25 cellular contexts compared by ENCODE assay signal in genomic region chr6:9044426-9044825, GRCh38.
"Had no signal": no experiment of that assay in that cellular context is flagged by ENCODE, and none has a peak within 500 bp of the region (broad histone marks: within the 10 kb centered on the region; RNA-seq: fewer than 3 reads in every experiment).

No MANE protein-coding gene starts in this region.

- DNase-seq: activated B cell treated with CpG ODN at 0.5 μM for 24 hours; activated CD4-positive, alpha-beta T cell treated with anti-CD3 and anti-CD28 coated beads for 48 hours; activated CD4-positive, alpha-beta T cell treated with anti-CD3 and anti-CD28 coated beads, Interleukin-2, amount 50 U/mL, for 1 hour; activated CD4-positive, alpha-beta T cell treated with anti-CD3 and anti-CD28 coated beads, Interleukin-2, amount 50 U/mL, for 48 hours; activated CD8-positive, alpha-beta memory T cell treated with anti-CD3 and anti-CD28 coated beads for 24 hours; activated CD8-positive, alpha-beta T cell treated with anti-CD3 and anti-CD28 coated beads for 36 hours; activated effector memory CD4-positive, alpha-beta T cell treated with Interleukin-2 at 50 U/mL for 16 hours; activated gamma-delta T cell treated with Interleukin-2 at 50 U/mL for 16 hours; activated naive CD4-positive, alpha-beta T cell treated with anti-CD3 and anti-CD28 coated beads, Interleukin-2, amount 50 U/mL, for 16 hours; activated naive CD4-positive, alpha-beta T cell treated with Interleukin-2 at 50 U/mL for 16 hours; activated T-cell treated with anti-CD3 and anti-CD28 coated beads, Interleukin-2, amount 50 U/mL, for 4 hours; amniotic stem cell; anterior cingulate cortex; brain microvascular endothelial cell; dorsolateral prefrontal cortex; effector memory CD4-positive, alpha-beta T cell; endodermal cell; foreskin fibroblast; head of caudate nucleus; T1000; WERI-Rb-1 had no signal

- H3K36me3 ChIP-seq: brain microvascular endothelial cell, WERI-Rb-1 had no signal

- H3K27ac ChIP-seq: brain microvascular endothelial cell, coronary artery, dorsolateral prefrontal cortex, WERI-Rb-1 had no signal

- H3K4me3 ChIP-seq: coronary artery, dorsolateral prefrontal cortex had no signal

- H3K27me3 ChIP-seq: brain microvascular endothelial cell, dorsolateral prefrontal cortex had no signal

- ATAC-seq: activated CD4-positive, CD25-positive, alpha-beta regulatory T cell treated with anti-CD3 and anti-CD28 coated beads, Interleukin-2, amount 50 U/mL, for 24 hours; activated CD8-positive, alpha-beta T cell treated with anti-CD3 and anti-CD28 coated beads for 36 hours; activated T-cell treated with anti-CD3 and anti-CD28 coated beads, Interleukin-2, amount 50 U/mL, for 4 hours; activated T-helper 17 cell treated with anti-CD3 and anti-CD28 coated beads, Interleukin-2, amount 50 U/mL, for 72 hours; esophagus mucosa had no signal
